19 cellular contexts compared by ENCODE assay signal in genomic region chr11:42054351-42054750, GRCh38.
DNase-seq lines count a peak whose midpoint lies in the region; ATAC-seq and TF ChIP-seq lines count a peak whose summit lies in the region.
"Had no signal": no experiment of that assay in that cellular context is flagged by ENCODE, and none has a peak within 500 bp of the region (broad histone marks: within the 10 kb centered on the region; RNA-seq: fewer than 3 reads in every experiment).

No MANE protein-coding gene starts in this region.

- H3K9me3 ChIP-seq in mucosa of descending colon (peaks cover 4% of the 10 kb centered on the region), suprapubic skin (no peaks in the 10 kb centered on the region)
- H3K9me3 ChIP-seq: BLaER1, Caco-2, HAP-1 had no signal

- TF ChIP-seq POLR2A in suprapubic skin (IDR thresholded peaks at IDR 0.05): no peak

- TF ChIP-seq EP300 in suprapubic skin (IDR thresholded peaks at IDR 0.05): no peak

- H3K4me3 ChIP-seq in fibroblast of mammary gland (ENCODE audit: control insufficient read depth, low read depth, low read length): no peak overlapping the region
- H3K4me3 ChIP-seq in mucosa of descending colon: no peak overlapping the region
- H3K4me3 ChIP-seq in suprapubic skin: no peak overlapping the region
- H3K4me3 ChIP-seq: BLaER1, HAP-1 had no signal

- no peaks in the 10 kb centered on the region for H3K36me3 ChIP-seq in mucosa of descending colon (ENCODE audit: low read depth)
- no peaks in the 10 kb centered on the region for H3K36me3 ChIP-seq in suprapubic skin
- H3K36me3 ChIP-seq: BLaER1, HAP-1 had no signal

- no peak for TF ChIP-seq CTCF in fibroblast of mammary gland (conservative IDR thresholded peaks at IDR 0.05; ENCODE audit: control insufficient read depth, insufficient read depth, low read depth, low read length)
- TF ChIP-seq CTCF in mucosa of descending colon (IDR thresholded peaks at IDR 0.05): no peak
- TF ChIP-seq CTCF in suprapubic skin (IDR thresholded peaks at IDR 0.05): no peak

- no peak for ATAC-seq in mucosa of descending colon
- no peak for ATAC-seq in HG02840 (IDR thresholded peaks at IDR 0.05; ENCODE audit: low FRiP score, unreplicated experiment)
- ATAC-seq: CD8-positive, alpha-beta T cell had no signal

- H3K27ac ChIP-seq in suprapubic skin: no peak overlapping the region
- H3K27ac ChIP-seq: BLaER1, C4-2B had no signal

- H3K4me1 ChIP-seq in mucosa of descending colon (ENCODE audit: low read depth) (no peaks in the 10 kb centered on the region), suprapubic skin (no peaks in the 10 kb centered on the region)
- H3K4me1 ChIP-seq: BLaER1, Caco-2, HAP-1 had no signal

- DNase-seq in GM03348 (ENCODE audit: low spot score): peak; percentile 9
- DNase-seq in RKO (ENCODE audit: low spot score): peak; percentile 32
- DNase-seq in fibroblast of mammary gland (ENCODE audit: low read depth): peak; percentile 23
- DNase-seq in mucosa of descending colon: no peak
- DNase-seq in glomerular visceral epithelial cell (ENCODE audit: extremely low spot score): no peak
- DNase-seq in suprapubic skin (ENCODE audit: low spot score in 2 of 2): no peak
- DNase-seq: Caco-2; CD4-positive, CD25-positive, alpha-beta regulatory T cell; CD8-positive, alpha-beta T cell; DMS153; DND-41; EL; GDM1; GOT3; HFFc6 had no signal

- H3K27me3 ChIP-seq in suprapubic skin: no peaks in the 10 kb centered on the region
- H3K27me3 ChIP-seq: BLaER1 had no signal

- intact Hi-C loops in mucosa of descending colon (cut with DNase I, micrococcal nuclease): no loop called here

- WGBS in suprapubic skin: 23% methylated on average over 1 of the region's 1 CpG

Comparison
In these comparisons a context has a peak if more than half of its experiments do, and no peak if none do; other contexts are left out.
1. DNase-seq: peak in GM03348 (single experiment), RKO (single experiment) and fibroblast of mammary gland (single experiment); none in mucosa of descending colon (0 of 3), glomerular visceral epithelial cell (single experiment) and suprapubic skin (0 of 2).